Comparison of ENCODE assay signal across 8 cellular contexts in the genomic region with DNA sequence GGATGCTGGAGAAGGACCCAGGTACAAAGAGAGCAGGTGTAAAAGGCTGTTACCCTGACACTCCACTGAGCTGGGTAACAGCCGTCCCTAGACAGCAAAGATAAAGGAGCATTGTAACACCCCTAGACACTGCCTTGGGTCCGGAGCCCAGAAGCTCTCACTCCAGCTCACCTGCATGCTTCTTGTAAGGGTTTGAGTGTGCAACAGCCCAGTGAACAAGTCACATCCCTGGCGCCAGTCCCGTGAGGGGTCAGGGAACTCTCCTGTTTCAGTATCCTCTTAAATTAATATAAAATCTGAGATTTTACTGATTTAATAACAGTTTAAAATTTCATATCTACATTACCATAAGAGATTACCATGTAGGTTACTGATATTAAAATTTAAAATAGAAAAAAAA.
"Had no signal": no experiment of that assay in that cellular context is flagged by ENCODE, and none has a peak within 500 bp of the region (broad histone marks: within the 10 kb centered on the region; RNA-seq: fewer than 3 reads in every experiment).

No MANE protein-coding gene starts in this region.

- H3K4me3 Mint-ChIP-seq: GM23338, H9, HFFc6 had no signal

- H3K4me2 ChIP-seq: GM23338 had no signal

- H3K4me1 ChIP-seq: HAP-1 had no signal

- H3K4me3 ChIP-seq: GM23248, GM23338, HAP-1 had no signal

- DNase-seq: GM23248, GOT3, H7, H9, HCEC 1CT, HFFc6 had no signal

- H3K9me3 Mint-ChIP-seq: GM23338, H9, HFFc6 had no signal

- H2AFZ ChIP-seq: GM23248, GM23338 had no signal

- H3K9ac ChIP-seq: GM23248 had no signal

- H3K27ac ChIP-seq: GM23248 had no signal

- H3K27ac Mint-ChIP-seq: GM23338, H9, HFFc6 had no signal

- H3K36me3 ChIP-seq: HAP-1 had no signal

- H3K4me1 Mint-ChIP-seq: GM23338, H9 had no signal

- H3K9me3 ChIP-seq: HAP-1 had no signal
